ENCODE assay signal across 14 cellular contexts in the genomic region with DNA sequence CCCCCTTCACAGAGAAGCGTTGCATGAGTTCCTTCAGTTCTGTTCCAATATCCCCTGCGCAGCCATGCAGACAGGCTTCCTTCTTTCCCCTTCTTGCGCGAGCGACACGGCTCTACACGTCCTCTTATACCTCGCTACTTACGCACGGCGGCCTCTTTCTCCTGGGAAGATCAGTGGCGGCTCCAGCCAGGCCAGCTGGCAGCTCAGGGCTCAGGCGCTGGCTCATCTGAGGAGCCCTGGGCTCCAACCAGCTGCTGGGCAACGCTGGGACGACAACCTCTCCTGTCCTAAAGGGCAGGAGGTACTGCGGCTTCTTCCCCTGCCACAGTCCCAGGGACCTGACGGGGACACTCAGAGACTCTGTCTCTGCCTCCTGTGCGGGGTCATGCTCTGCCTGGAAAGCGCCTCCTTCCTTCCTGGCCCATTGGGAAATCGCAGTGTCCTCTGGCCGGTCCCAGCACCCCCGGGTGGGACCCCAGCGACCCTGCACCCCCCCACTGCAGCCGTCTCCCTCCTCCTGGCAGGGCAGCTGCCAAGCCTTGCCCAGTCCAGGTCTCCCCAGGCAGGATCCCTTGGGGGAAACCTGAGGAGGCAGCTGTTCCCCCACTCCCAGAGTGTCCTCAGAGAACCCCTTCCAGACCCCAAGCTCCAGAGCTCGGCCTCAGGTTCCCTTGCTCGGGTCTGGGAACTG.
"Had no signal": no experiment of that assay in that cellular context is flagged by ENCODE, and none has a peak within 500 bp of the region (broad histone marks: within the 10 kb centered on the region; RNA-seq: fewer than 3 reads in every experiment).

No MANE protein-coding gene starts in this region.

- H3K36me3 Mint-ChIP-seq: natural killer cell had no signal

- H3K27ac ChIP-seq: ascending aorta, foreskin keratinocyte, heart left ventricle, ovary, skin epidermis, stomach had no signal

- H3K4me1 ChIP-seq: foreskin keratinocyte had no signal

- H3K4me3 Mint-ChIP-seq: activated naive CD8-positive, alpha-beta T cell treated with anti-CD3 and anti-CD28 coated beads, Interleukin-2, amount 50 U/mL, for 24 hours; activated T-helper 1 cell treated with anti-CD3 and anti-CD28 coated beads, Interleukin-12 subunit alpha, Interleukin-12 subunit beta, Interleukin-2, Interleukin-4 antibody, amounts not matched to agents 30 ng/mL and 10 ng/mL and 1 ng/mL, durations not matched to agents 14 hours and 24 hours and 36 hours; natural killer cell had no signal

- ATAC-seq: activated naive CD8-positive, alpha-beta T cell treated with anti-CD3 and anti-CD28 coated beads, Interleukin-2, amount 50 U/mL, for 24 hours; foreskin keratinocyte; heart left ventricle; mucosa of descending colon; natural killer cell had no signal

- H3K9me3 Mint-ChIP-seq: activated naive CD8-positive, alpha-beta T cell treated with anti-CD3 and anti-CD28 coated beads, Interleukin-2, amount 50 U/mL, for 24 hours; activated T-helper 1 cell treated with anti-CD3 and anti-CD28 coated beads, Interleukin-12 subunit alpha, Interleukin-12 subunit beta, Interleukin-2, Interleukin-4 antibody, amounts not matched to agents 30 ng/mL and 10 ng/mL and 1 ng/mL, durations not matched to agents 14 hours and 24 hours and 36 hours; natural killer cell had no signal

- H3K27ac Mint-ChIP-seq: activated naive CD8-positive, alpha-beta T cell treated with anti-CD3 and anti-CD28 coated beads, Interleukin-2, amount 50 U/mL, for 24 hours; activated T-helper 1 cell treated with anti-CD3 and anti-CD28 coated beads, Interleukin-12 subunit alpha, Interleukin-12 subunit beta, Interleukin-2, Interleukin-4 antibody, amounts not matched to agents 30 ng/mL and 10 ng/mL and 1 ng/mL, durations not matched to agents 14 hours and 24 hours and 36 hours; natural killer cell had no signal

- H3K36me3 ChIP-seq: ascending aorta, heart left ventricle, ovary, stomach had no signal

- DNase-seq: activated CD4-positive, alpha-beta T cell treated with anti-CD3 and anti-CD28 coated beads for 48 hours; activated naive CD4-positive, alpha-beta T cell treated with Interleukin-2 at 50 U/mL for 16 hours; activated naive CD8-positive, alpha-beta T cell treated with anti-CD3 and anti-CD28 coated beads, Interleukin-2, amount 50 U/mL, for 24 hours; foreskin keratinocyte; mammary epithelial cell; mucosa of descending colon; natural killer cell; ovary; stimulated activated CD4-positive, alpha-beta T cell treated with anti-CD3 and anti-CD28 coated beads, Interleukin-4, amount 100 ng/mL, for 4 hours; stomach had no signal

- H3K4me3 ChIP-seq: ascending aorta, heart left ventricle, mucosa of descending colon, ovary, skin epidermis, stomach had no signal

- H3K9me3 ChIP-seq: ascending aorta, heart left ventricle, mucosa of descending colon, ovary, stomach had no signal

- H3K27me3 ChIP-seq: ascending aorta, ovary had no signal
